Comparison of ENCODE assay signal across 8 cellular contexts in the genomic region with DNA sequence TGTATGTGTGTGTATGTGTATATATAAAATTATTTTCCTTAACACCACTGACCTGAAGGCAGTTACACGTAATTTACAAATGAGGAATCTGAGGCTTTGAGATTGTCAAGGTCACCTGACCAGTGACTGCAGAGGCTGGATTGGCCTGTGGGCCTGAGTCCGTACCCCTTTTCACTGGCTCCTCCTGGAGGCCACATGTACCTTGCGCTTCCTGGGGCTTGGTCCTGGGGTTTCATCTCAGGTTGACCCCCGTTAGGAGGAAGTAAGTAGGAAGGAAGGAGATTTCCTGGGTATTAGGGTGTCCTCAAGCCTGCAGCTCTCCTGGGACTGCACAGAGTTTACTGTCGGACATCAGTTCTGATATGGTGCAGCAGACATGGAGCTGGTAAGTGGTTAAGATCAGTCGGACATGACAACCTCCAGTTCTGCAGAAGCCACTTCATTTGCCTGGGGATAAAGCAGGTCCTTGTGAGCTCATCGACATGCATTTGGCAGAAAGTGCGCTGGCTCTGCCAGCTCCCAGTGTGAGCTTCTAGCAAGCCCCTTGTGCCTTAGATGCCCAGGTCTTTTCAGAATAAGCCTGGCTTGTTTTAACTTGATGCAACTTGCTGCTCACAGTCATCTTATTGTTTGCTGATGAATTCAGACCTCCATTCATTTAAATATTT. TPM values are rescaled to one million over a fixed set of nuclear protein-coding genes. Genes with fewer than 3 reads are reported as not detected.
A peak's percentile ranks its signal among the peaks of the same experiment; 100 is the strongest.
DNase-seq lines count a peak whose midpoint lies in the region; ATAC-seq and TF ChIP-seq lines count a peak whose summit lies in the region.

No MANE protein-coding gene starts in this region.

- H3K36me3 Mint-ChIP-seq in CD8-positive, alpha-beta memory T cell, result peaks cover 0 to 1% (median 0%) of the 10 kb centered on the region in 3 donors

- H4K20me1 ChIP-seq in BLaER1, result no peaks in the 10 kb centered on the region

- DNase-seq in NAMALWA (ENCODE audit: low spot score) (peak; percentile 16), epithelial cell of esophagus (ENCODE audit: low read depth) (peak; percentile 90), putamen (ENCODE audit: low spot score) (peak; percentile 67), Peyer's patch (no peak)
- no peak for DNase-seq in CD8-positive, alpha-beta memory T cell
- no peak for DNase-seq in activated CD4-positive, alpha-beta T cell treated with anti-CD3 and anti-CD28 coated beads, Interleukin-2, amount 50 U/mL, for 48 hours

- H3K27ac ChIP-seq in BLaER1, result peak overlapping the region; percentile 69
- peak overlapping the region in 2 of 4 donors; percentile 1 to 22 for H3K27ac ChIP-seq in Peyer's patch
- no peak overlapping the region for H3K27ac ChIP-seq in CD8-positive, alpha-beta memory T cell (ENCODE audit: low read depth, low read length)

- no peak overlapping the region for H3K27ac Mint-ChIP-seq in CD8-positive, alpha-beta memory T cell

- no peak overlapping the region for H3K4me3 Mint-ChIP-seq in CD8-positive, alpha-beta memory T cell

- POLR2A ChIA-PET in CD8-positive, alpha-beta memory T cell (lab: Charles Lee), result no interaction called here

- peak overlapping the region; percentile 18; the same call in 1 of the 2 replicates for H3K9ac ChIP-seq in BLaER1

- H3K4me1 ChIP-seq in BLaER1 (peaks cover 52% of the 10 kb centered on the region), Peyer's patch (peaks cover 0 to 14% (median 0%) of the 10 kb centered on the region in 4 donors)
- no peaks in the 10 kb centered on the region for H3K4me1 ChIP-seq in CD8-positive, alpha-beta memory T cell (ENCODE audit: insufficient read depth, low read length)

- peak overlapping the region; percentile 84 for H3K4me2 ChIP-seq in BLaER1

- no peaks in the 10 kb centered on the region for H3K9me3 Mint-ChIP-seq in CD8-positive, alpha-beta memory T cell

- TF ChIP-seq POLR2A in Peyer's patch (IDR thresholded peaks at IDR 0.05), result no peak

- H3K27me3 Mint-ChIP-seq in CD8-positive, alpha-beta memory T cell, result peaks cover 0 to 2% of the 10 kb centered on the region in 2 donors

- peak overlapping the region; percentile 18; the same call in 1 of the 2 replicates for H3K4me3 ChIP-seq in BLaER1
- H3K4me3 ChIP-seq in epithelial cell of esophagus (ENCODE audit: low read length), result no peak overlapping the region
- no peak overlapping the region for H3K4me3 ChIP-seq in Peyer's patch
- no peak overlapping the region for H3K4me3 ChIP-seq in CD8-positive, alpha-beta memory T cell (ENCODE audit: low read length)

- peaks cover 0 to 5% (median 0%) of the 10 kb centered on the region in 3 donors for H3K4me1 Mint-ChIP-seq in CD8-positive, alpha-beta memory T cell

- no peaks in the 10 kb centered on the region for H3K27me3 ChIP-seq in BLaER1
- no peaks in the 10 kb centered on the region for H3K27me3 ChIP-seq in Peyer's patch
- H3K27me3 ChIP-seq in CD8-positive, alpha-beta memory T cell (ENCODE audit: insufficient read depth, low read length, poor library complexity, severe bottlenecking), result no peaks in the 10 kb centered on the region

- H3K9me3 ChIP-seq in BLaER1, result no peaks in the 10 kb centered on the region
- H3K9me3 ChIP-seq in Peyer's patch, result no peaks in the 10 kb centered on the region
- no peaks in the 10 kb centered on the region for H3K9me3 ChIP-seq in CD8-positive, alpha-beta memory T cell (ENCODE audit: low read length)

- CTCF ChIA-PET in CD8-positive, alpha-beta memory T cell (lab: Charles Lee), result no interaction called here

- TF ChIP-seq CTCF in epithelial cell of esophagus (IDR thresholded peaks at IDR 0.05; ENCODE audit: insufficient read depth, low read depth, low read length, missing control alignments) (no peak), Peyer's patch (IDR thresholded peaks at IDR 0.05) (no peak)

- peak; percentile 78 for ATAC-seq in GM21515 (IDR thresholded peaks at IDR 0.05; ENCODE audit: unreplicated experiment)

- H3K36me3 ChIP-seq in BLaER1, result no peaks in the 10 kb centered on the region
- H3K36me3 ChIP-seq in Peyer's patch, result no peaks in the 10 kb centered on the region
- no peaks in the 10 kb centered on the region for H3K36me3 ChIP-seq in CD8-positive, alpha-beta memory T cell (ENCODE audit: insufficient read depth, low read length)

RNA-seq across cellular contexts. Expression of a gene that starts 36.6 kb away (rescaled TPM):
- 10 to 100 TPM in 1 of 4 donors, 1 to 10 TPM in 3; 1.1 to 14.0 (median 8.6) TPM for total RNA-seq in Peyer's patch
- total RNA-seq in CD8-positive, alpha-beta memory T cell, result 10 to 100 TPM; 11.0 to 12.5 TPM
- polyA plus RNA-seq in CD8-positive, alpha-beta memory T cell, result 8.3 TPM

Comparison
In these comparisons a context has a peak if more than half of its experiments do, and no peak if none do; other contexts are left out.
1. DNase-seq: peak in NAMALWA (single experiment), epithelial cell of esophagus (single experiment) and putamen (single experiment); none in Peyer's patch (0 of 3), CD8-positive, alpha-beta memory T cell (0 of 5) and activated CD4-positive, alpha-beta T cell treated with anti-CD3 and anti-CD28 coated beads, Interleukin-2, amount 50 U/mL, for 48 hours (0 of 2).